12 cellular contexts compared by ENCODE assay signal in the genomic region with DNA sequence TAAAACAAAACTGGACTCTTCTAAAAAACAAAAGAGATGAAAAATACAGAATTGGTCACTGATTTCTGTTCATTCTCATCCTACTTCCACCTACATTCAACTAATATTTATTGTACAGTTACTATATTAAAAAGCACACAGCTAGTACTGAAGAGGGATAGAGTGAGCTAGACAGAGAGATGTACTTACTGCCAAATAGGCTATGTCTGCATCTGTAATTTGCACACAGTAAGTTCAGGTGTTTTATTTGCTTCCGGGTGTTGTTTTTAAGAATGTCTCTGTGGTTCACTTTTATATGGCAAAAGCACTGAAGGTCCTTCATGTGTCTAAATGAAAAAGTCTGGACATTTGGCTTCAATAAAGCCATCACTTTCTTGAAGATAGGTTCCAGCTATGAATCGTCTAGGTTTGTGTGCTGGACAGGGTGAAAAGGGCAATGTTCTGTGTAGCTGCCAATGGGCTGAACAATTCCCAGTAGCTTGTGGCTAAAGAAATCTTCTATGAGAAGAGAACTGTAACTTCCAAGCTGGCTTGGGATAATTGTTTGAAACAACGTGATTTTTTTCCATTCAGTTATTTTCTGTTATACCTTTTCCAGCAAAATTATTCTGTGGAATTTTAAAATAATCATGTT. TPM values are rescaled to one million over a fixed set of nuclear protein-coding genes. Genes with fewer than 3 reads are reported as not detected.
DNase-seq lines count a peak whose midpoint lies in the region; ATAC-seq, FAIRE-seq and TF ChIP-seq lines count a peak whose summit lies in the region.
"Had no signal": no experiment of that assay in that cellular context is flagged by ENCODE, and none has a peak within 500 bp of the region (broad histone marks: within the 10 kb centered on the region; RNA-seq: fewer than 3 reads in every experiment).

No MANE protein-coding gene starts in this region.

- no peak for FAIRE-seq in A549 (lab: Jason Lieb, UNC)
- FAIRE-seq: GM12891 had no signal

- 35% methylated on average over 3 of the region's 3 CpGs for WGBS in A549 (ENCODE audit: missing lambda C conversion rate)

- H3K4me3 ChIP-seq in A549 (no peak overlapping the region), fibroblast of the aortic adventitia (ENCODE audit: low read depth, low read length) (no peak overlapping the region), muscle layer of colon (ENCODE audit: low read depth in 1 of 2, low read length in 2 of 2) (no peak overlapping the region), Caco-2 (ENCODE audit: low read depth, low read length) (no peak overlapping the region)

- peaks cover 4% of the 10 kb centered on the region for H3K36me3 Mint-ChIP-seq in Caco-2 (ENCODE audit: insufficient read depth, unreplicated experiment)
- H3K36me3 Mint-ChIP-seq in activated CD4-positive, alpha-beta memory T cell treated with anti-CD3 and anti-CD28 coated beads, Interleukin-2, amount 10 ng/mL, durations not matched to agents 7 days and 5 days (ENCODE audit: low read depth): no peaks in the 10 kb centered on the region

- intact Hi-C loops in Caco-2 (cut with micrococcal nuclease; ENCODE audit: unreplicated experiment): no loop called here

- H3K9me3 ChIP-seq in A549 (no peaks in the 10 kb centered on the region), muscle layer of colon (ENCODE audit: low read length) (no peaks in the 10 kb centered on the region), Caco-2 (no peaks in the 10 kb centered on the region)

- CTCF ChIA-PET in A549 (lab: Yijun Ruan, JAX) (no interaction called here), Caco-2 (lab: Charles Lee) (no interaction called here)
- CTCF ChIA-PET in activated CD4-positive, alpha-beta memory T cell treated with anti-CD3 and anti-CD28 coated beads, Interleukin-2, amount 10 ng/mL, durations not matched to agents 7 days and 5 days (lab: Charles Lee): no interaction called here

- peak; percentile 47 to 76; a peak in 3 of 6 replicates for ATAC-seq in A549
- ATAC-seq: activated CD8-positive, alpha-beta T cell treated with anti-CD3 and anti-CD28 coated beads for 36 hours had no signal

- no peak for TF ChIP-seq CTCF in A549 (IDR thresholded peaks at IDR 0.05)
- TF ChIP-seq CTCF in fibroblast of the aortic adventitia (IDR thresholded peaks at IDR 0.05; ENCODE audit: insufficient read depth, low read length): no peak
- no peak for TF ChIP-seq CTCF in Caco-2 (IDR thresholded peaks at IDR 0.05; ENCODE audit: insufficient read depth in 1 of 2, low read depth in 1 of 2, low read length in 1 of 2, severe bottlenecking in 1 of 2, unreplicated experiment in 1 of 2)

- TF ChIP-seq POLR2A in A549 (IDR thresholded peaks at IDR 0.05; ENCODE audit: low read length): no peak

- H3K9me3 Mint-ChIP-seq in Caco-2 (ENCODE audit: unreplicated experiment): no peaks in the 10 kb centered on the region
- H3K9me3 Mint-ChIP-seq in activated CD4-positive, alpha-beta memory T cell treated with anti-CD3 and anti-CD28 coated beads, Interleukin-2, amount 10 ng/mL, durations not matched to agents 7 days and 5 days: peaks cover 3% of the 10 kb centered on the region
- H3K9me3 Mint-ChIP-seq: activated CD8-positive, alpha-beta T cell treated with anti-CD3 and anti-CD28 coated beads for 36 hours had no signal

- no peak for TF ChIP-seq EP300 in A549 (IDR thresholded peaks at IDR 0.05)

- POLR2A ChIA-PET in A549 (lab: Yijun Ruan, JAX): interaction anchor here (0.7 kb wide), 1 partner anchor 16 kb away, joined by 3 read pairs; no protein-coding TSS in a partner anchor
- POLR2A ChIA-PET in Caco-2 (lab: Charles Lee): no interaction called here
- POLR2A ChIA-PET in activated CD4-positive, alpha-beta memory T cell treated with anti-CD3 and anti-CD28 coated beads, Interleukin-2, amount 10 ng/mL, durations not matched to agents 7 days and 5 days (lab: Charles Lee): no interaction called here

- no peaks in the 10 kb centered on the region for H3K36me3 ChIP-seq in muscle layer of colon (ENCODE audit: insufficient read depth, low read length)
- no peaks in the 10 kb centered on the region for H3K36me3 ChIP-seq in Caco-2 (ENCODE audit: control insufficient read depth, insufficient read depth, low read length)

- peak overlapping the region; percentile 1 for H3K9ac ChIP-seq in muscle layer of colon (ENCODE audit: low read length)

- no TSS peak for BruUV-seq in Caco-2 (replicated peaks; lab: Mats Ljungman, UMichigan)

- DNase-seq in A549 (ENCODE audit: low read depth in 1 of 2, low spot score in 1 of 2) (no peak), RPMI7951 (ENCODE audit: low read depth) (peak; percentile 75), fibroblast of the aortic adventitia (ENCODE audit: low read depth) (peak; percentile 87), Caco-2 (no peak), cerebellar nuclear complex (lab: John Stamatoyannopoulos, UW) (no peak)
- DNase-seq in stimulated activated naive CD4-positive, alpha-beta T cell (lab: John Stamatoyannopoulos, UW): no peak
- DNase-seq in activated CD4-positive, alpha-beta memory T cell treated with anti-CD3 and anti-CD28 coated beads, Interleukin-2, amount 10 ng/mL, durations not matched to agents 7 days and 5 days: no peak
- DNase-seq: activated CD8-positive, alpha-beta T cell treated with anti-CD3 and anti-CD28 coated beads for 36 hours; posterior cingulate gyrus had no signal

- peak overlapping the region; percentile 62 for H3K4me2 ChIP-seq in A549

- H3K27me3 ChIP-seq in muscle layer of colon (ENCODE audit: control insufficient read depth in 1 of 2, insufficient read depth in 2 of 2, low read length in 2 of 2) (no peaks in the 10 kb centered on the region), Caco-2 (replicated peaks; ENCODE audit: control insufficient read depth, insufficient read depth, low read length) (no peaks in the 10 kb centered on the region)

- H3K27ac ChIP-seq in A549: peak overlapping the region in 1 of 2 experiments; percentile 59; a peak in 3 of 6 replicates
- H3K27ac ChIP-seq in muscle layer of colon (ENCODE audit: low read depth, low read length): no peak overlapping the region
- H3K27ac ChIP-seq: RWPE1 had no signal

- no peak overlapping the region for H3K4me3 Mint-ChIP-seq in Caco-2 (ENCODE audit: unreplicated experiment)
- no peak overlapping the region for H3K4me3 Mint-ChIP-seq in activated CD4-positive, alpha-beta memory T cell treated with anti-CD3 and anti-CD28 coated beads, Interleukin-2, amount 10 ng/mL, durations not matched to agents 7 days and 5 days
- H3K4me3 Mint-ChIP-seq: activated CD8-positive, alpha-beta T cell treated with anti-CD3 and anti-CD28 coated beads for 36 hours had no signal

- H3K27me3 Mint-ChIP-seq in Caco-2 (ENCODE audit: insufficient read depth, unreplicated experiment): no peaks in the 10 kb centered on the region
- H3K27me3 Mint-ChIP-seq in activated CD4-positive, alpha-beta memory T cell treated with anti-CD3 and anti-CD28 coated beads, Interleukin-2, amount 10 ng/mL, durations not matched to agents 7 days and 5 days: no peaks in the 10 kb centered on the region
- H3K27me3 Mint-ChIP-seq: activated CD8-positive, alpha-beta T cell treated with anti-CD3 and anti-CD28 coated beads for 36 hours had no signal

- TF ChIP-seq RAD21 in A549 (conservative IDR thresholded peaks at IDR 0.05 in 1 of 2, IDR thresholded peaks at IDR 0.05 in 1 of 2): no peak

- H3K4me1 Mint-ChIP-seq in Caco-2 (ENCODE audit: low read depth, unreplicated experiment): peaks cover 8% of the 10 kb centered on the region
- no peaks in the 10 kb centered on the region for H3K4me1 Mint-ChIP-seq in activated CD4-positive, alpha-beta memory T cell treated with anti-CD3 and anti-CD28 coated beads, Interleukin-2, amount 10 ng/mL, durations not matched to agents 7 days and 5 days

- H3K27ac Mint-ChIP-seq in Caco-2 (ENCODE audit: unreplicated experiment): no peak overlapping the region
- no peak overlapping the region for H3K27ac Mint-ChIP-seq in activated CD4-positive, alpha-beta memory T cell treated with anti-CD3 and anti-CD28 coated beads, Interleukin-2, amount 10 ng/mL, durations not matched to agents 7 days and 5 days
- H3K27ac Mint-ChIP-seq: activated CD8-positive, alpha-beta T cell treated with anti-CD3 and anti-CD28 coated beads for 36 hours had no signal

- H3K4me1 ChIP-seq in A549 (peaks cover 44% of the 10 kb centered on the region), muscle layer of colon (ENCODE audit: insufficient read depth, low read length) (peaks cover 37% of the 10 kb centered on the region), Caco-2 (no peaks in the 10 kb centered on the region)

TF ChIP-seq in A549, 52 proteins besides CTCF, POLR2A, EP300 and RAD21 (continues in another document):
- TF ChIP-seq FOSL2 (IDR thresholded peaks at IDR 0.05): no peak
- TF ChIP-seq FOSL2 (CRISPR knock-in tag; IDR thresholded peaks at IDR 0.05): no peak
- TF ChIP-seq POLR2AphosphoS2 (conservative IDR thresholded peaks at IDR 0.05; ENCODE audit: low read length): no peak
- no peak for TF ChIP-seq CBX2 (IDR thresholded peaks at IDR 0.05; ENCODE audit: borderline replicate concordance, low read depth)
- no peak for TF ChIP-seq FOXS1 (CRISPR knock-in tag; IDR thresholded peaks at IDR 0.05)
- no peak for TF ChIP-seq JUN (IDR thresholded peaks at IDR 0.05)
- TF ChIP-seq, protein P1, sequence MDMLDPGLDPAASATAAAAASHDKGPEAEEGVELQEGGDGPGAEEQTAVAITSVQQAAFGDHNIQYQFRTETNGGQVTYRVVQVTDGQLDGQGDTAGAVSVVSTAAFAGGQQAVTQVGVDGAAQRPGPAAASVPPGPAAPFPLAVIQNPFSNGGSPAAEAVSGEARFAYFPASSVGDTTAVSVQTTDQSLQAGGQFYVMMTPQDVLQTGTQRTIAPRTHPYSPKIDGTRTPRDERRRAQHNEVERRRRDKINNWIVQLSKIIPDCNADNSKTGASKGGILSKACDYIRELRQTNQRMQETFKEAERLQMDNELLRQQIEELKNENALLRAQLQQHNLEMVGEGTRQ (IDR thresholded peaks at IDR 0.05): no peak
- TF ChIP-seq MAZ (IDR thresholded peaks at IDR 0.05; ENCODE audit: borderline replicate concordance, low read depth, low read length): no peak
- no peak for TF ChIP-seq HOXB13 (CRISPR knock-in tag; IDR thresholded peaks at IDR 0.05; ENCODE audit: low read depth)

RNA-seq across cellular contexts. Expression of a gene that starts 47.3 kb away (rescaled TPM):
- 33.9 and 42.9 TPM in 2 replicates for polyA plus RNA-seq in A549 (2011; rRNA removed)
- polyA plus RNA-seq in A549 (2012; cell fraction: cytosol; rRNA removed): 18.9 and 22.1 TPM in 2 replicates
- 23.5 and 43.7 TPM in 2 replicates for polyA plus RNA-seq in A549 (2012; cell fraction: nucleus; rRNA removed)
- polyA plus RNA-seq in A549 (2017; fragmentation: RNase III; extraction: RNeasy Plus Mini Kit Qiagen cat#74134 plus additional on column Dnase treatment): 50.3 to 59.9 TPM (median 56.3 TPM) in 3 replicates
- polyA minus RNA-seq in A549 (2011; rRNA and poly(A)+ RNA removed): 43.1 and 60.3 TPM in 2 replicates
- 24.5 and 33.2 TPM in 2 replicates for total RNA-seq in RPMI7951 (2014; rRNA removed; shearing (Covaris generic))
- 117 and 130 TPM in 2 replicates for total RNA-seq in fibroblast of the aortic adventitia (ENCODE audit: low replicate concordance)
- 91.7 and 106 TPM in 2 replicates for total RNA-seq in Caco-2 (2022)
- 10 to 100 TPM; 24.8 to 25.6 TPM for total RNA-seq in activated CD4-positive, alpha-beta memory T cell treated with anti-CD3 and anti-CD28 coated beads, Interleukin-2, amount 10 ng/mL, durations not matched to agents 7 days and 5 days

Comparison
In these comparisons a context has a peak if more than half of its experiments do, and no peak if none do; other contexts are left out.
1. DNase-seq: peak in RPMI7951 (single experiment) and fibroblast of the aortic adventitia (single experiment); none in A549 (0 of 2), Caco-2 (0 of 2), cerebellar nuclear complex (0 of 2), stimulated activated naive CD4-positive, alpha-beta T cell (0 of 6) and activated CD4-positive, alpha-beta memory T cell treated with anti-CD3 and anti-CD28 coated beads, Interleukin-2, amount 10 ng/mL, durations not matched to agents 7 days and 5 days (single experiment).